21 cellular contexts compared by ENCODE assay signal in genomic region chr5:177416334-177416733, GRCh38. TPM values are rescaled to one million over a fixed set of nuclear protein-coding genes. Genes with fewer than 3 reads are reported as not detected.
DNase-seq lines count a peak whose midpoint lies in the region; ATAC-seq and TF ChIP-seq lines count a peak whose summit lies in the region.
"Had no signal": no experiment of that assay in that cellular context is flagged by ENCODE, and none has a peak within 500 bp of the region (broad histone marks: within the 10 kb centered on the region; RNA-seq: fewer than 3 reads in every experiment).

No MANE protein-coding gene starts in this region.

- WGBS in smooth muscle cell (ENCODE audit: low lambda C conversion rate), result 85% methylated on average over 6 of the region's 6 CpGs

- CTCF ChIA-PET in PC-9 (lab: Charles Lee), result interaction anchor here (0.7 kb wide), 1 partner anchor 39 kb away, joined by 6 read pairs; no protein-coding TSS in a partner anchor

- H3K9me3 Mint-ChIP-seq in mesothelial cell of epicardium, result no peaks in the 10 kb centered on the region
- H3K9me3 Mint-ChIP-seq: activated CD4-positive, alpha-beta T cell treated with anti-CD3 and anti-CD28 coated beads, Interleukin-2, amount 10 ng/mL, durations not matched to agents 7 days and 5 days; H9; memory B cell; T-cell had no signal

- no peaks in the 10 kb centered on the region for H3K9me3 ChIP-seq in PC-9 (ENCODE audit: insufficient read depth, low read depth)
- H3K9me3 ChIP-seq in smooth muscle cell (replicated peaks; ENCODE audit: low read depth), result no peaks in the 10 kb centered on the region
- H3K9me3 ChIP-seq: ovary had no signal

- H3K36me3 ChIP-seq in PC-9 (ENCODE audit: low read depth) (no peaks in the 10 kb centered on the region), smooth muscle cell (ENCODE audit: low read depth) (no peaks in the 10 kb centered on the region)
- H3K36me3 ChIP-seq: ovary had no signal

- no peak overlapping the region for H3K9ac ChIP-seq in smooth muscle cell (ENCODE audit: low read depth)

- no peaks in the 10 kb centered on the region for H3K4me1 Mint-ChIP-seq in mesothelial cell of epicardium

- no TSS peak for BruUV-seq in PC-9 (replicated peaks; lab: Mats Ljungman, UMichigan)

- H2AFZ ChIP-seq in PC-9, result no peak overlapping the region
- no peak overlapping the region for H2AFZ ChIP-seq in smooth muscle cell (ENCODE audit: low read depth)

- H3F3A ChIP-seq in PC-9 (ENCODE audit: insufficient read depth, low read depth), result no peaks in the 10 kb centered on the region
- H3F3A ChIP-seq in smooth muscle cell (ENCODE audit: low read depth), result no peaks in the 10 kb centered on the region

- H4K20me1 ChIP-seq in PC-9 (ENCODE audit: insufficient read depth) (no peaks in the 10 kb centered on the region), smooth muscle cell (ENCODE audit: low read depth) (no peaks in the 10 kb centered on the region)

- H3K36me3 Mint-ChIP-seq in mesothelial cell of epicardium, result no peaks in the 10 kb centered on the region
- H3K36me3 Mint-ChIP-seq: memory B cell, T-cell had no signal

- H3K4me1 ChIP-seq in PC-9 (replicated peaks; ENCODE audit: insufficient read depth) (0 out of 2 replicates have a peak, but pooled peaks cover 4% of the 10 kb centered on the region), smooth muscle cell (ENCODE audit: low read depth) (no peaks in the 10 kb centered on the region)

- POLR2A ChIA-PET in PC-9 (lab: Charles Lee; ENCODE audit: unreplicated experiment), result no interaction called here

- no peaks in the 10 kb centered on the region for H3K79me2 ChIP-seq in PC-9 (ENCODE audit: low read depth)
- no peaks in the 10 kb centered on the region for H3K79me2 ChIP-seq in smooth muscle cell (ENCODE audit: low read depth)

- H3K4me2 ChIP-seq in PC-9 (no peak overlapping the region), smooth muscle cell (no peak overlapping the region)

- H3K4me3 Mint-ChIP-seq in mesothelial cell of epicardium, result no peak overlapping the region
- H3K4me3 Mint-ChIP-seq: activated CD4-positive, alpha-beta T cell treated with anti-CD3 and anti-CD28 coated beads, Interleukin-2, amount 10 ng/mL, durations not matched to agents 7 days and 5 days; H9; memory B cell; T-cell had no signal

- H3K27ac ChIP-seq in PC-9 (no peak overlapping the region), smooth muscle cell (ENCODE audit: low read depth) (no peak overlapping the region)
- H3K27ac ChIP-seq: ovary had no signal

- no peaks in the 10 kb centered on the region for H3K27me3 ChIP-seq in PC-9 (ENCODE audit: insufficient read depth, low read depth)
- no peaks in the 10 kb centered on the region for H3K27me3 ChIP-seq in smooth muscle cell (ENCODE audit: low read depth)
- H3K27me3 ChIP-seq: ovary had no signal

- no peak overlapping the region for H3K27ac Mint-ChIP-seq in mesothelial cell of epicardium
- H3K27ac Mint-ChIP-seq: activated CD4-positive, alpha-beta T cell treated with anti-CD3 and anti-CD28 coated beads, Interleukin-2, amount 10 ng/mL, durations not matched to agents 7 days and 5 days; memory B cell; T-cell had no signal

- peak; percentile 91 for DNase-seq in CD1c-positive myeloid dendritic cell (ENCODE audit: extremely low spot score)
- DNase-seq in PC-9, result peak; percentile 30 to 60
- peak; percentile 23 for DNase-seq in fibroblast of peridontal ligament (ENCODE audit: extremely low read depth)
- DNase-seq in omental fat pad (ENCODE audit: low spot score), result peak; percentile 62
- DNase-seq in smooth muscle cell (lab: John Stamatoyannopoulos, UW; ENCODE audit: unreplicated experiment), result no peak
- no peak for DNase-seq in Ammon's horn (ENCODE audit: low spot score)
- DNase-seq in mesothelial cell of epicardium (ENCODE audit: low spot score in 2 of 2, unreplicated experiment in 2 of 2), result no peak
- DNase-seq: activated CD4-positive, alpha-beta T cell treated with anti-CD3 and anti-CD28 coated beads, Interleukin-2, amount 10 ng/mL, durations not matched to agents 7 days and 5 days; effector memory CD4-positive, alpha-beta T cell; EL; H9; hypothalamus; NCI-H2107; NK-92 treated with Interleukin-12 subunit alpha and Interleukin-12 subunit beta, amount 100 ng/mL, for 24 hours; stimulated activated CD8-positive, alpha-beta memory T cell treated with anti-CD3 and anti-CD28 coated beads, Interleukin-4, amount 100 ng/mL, for 48 hours; T-cell had no signal

- H3K9me2 ChIP-seq in PC-9 (ENCODE audit: insufficient read depth), result no peaks in the 10 kb centered on the region

- intact Hi-C loops in PC-9 (cut with micrococcal nuclease; ENCODE audit: unreplicated experiment), result no loop called here

- ATAC-seq in omental fat pad (ENCODE audit: low FRiP score) (peak; percentile 98), HG03432 (IDR thresholded peaks at IDR 0.05; ENCODE audit: unreplicated experiment) (no peak)

- H3K4me3 ChIP-seq in PC-9 (no peak overlapping the region), smooth muscle cell (no peak overlapping the region)
- H3K4me3 ChIP-seq: ovary had no signal

- TF ChIP-seq CTCF in PC-9 (conservative IDR thresholded peaks at IDR 0.05), result no peak
- TF ChIP-seq CTCF in omental fat pad (IDR thresholded peaks at IDR 0.05), result no peak
- TF ChIP-seq CTCF in smooth muscle cell (IDR thresholded peaks at IDR 0.05; ENCODE audit: borderline replicate concordance, insufficient read depth, poor library complexity, severe bottlenecking), result no peak
- no peak for TF ChIP-seq CTCF in mesothelial cell of epicardium (IDR thresholded peaks at IDR 0.05; ENCODE audit: unreplicated experiment)

- H3K27me3 Mint-ChIP-seq in mesothelial cell of epicardium (ENCODE audit: low read depth), result peaks cover 25% of the 10 kb centered on the region
- H3K27me3 Mint-ChIP-seq: activated CD4-positive, alpha-beta T cell treated with anti-CD3 and anti-CD28 coated beads, Interleukin-2, amount 10 ng/mL, durations not matched to agents 7 days and 5 days; memory B cell; T-cell had no signal

RNA-seq across cellular contexts. Expression of gene F12, which starts 7.0 kb away (rescaled TPM):
- total RNA-seq in PC-9 (2021) (14.5 and 17.0 TPM in 2 replicates), omental fat pad (1 to 10 TPM in 1 of 4 donors, under 1 TPM in 3; 0.38 to 3.0 (median 0.63) TPM), smooth muscle cell (1.8 and 3.6 TPM in 2 replicates), mesothelial cell of epicardium (2.1 to 2.7 TPM (median 2.3 TPM) in 3 replicates)
- polyA plus RNA-seq in smooth muscle cell, result 10.4 and 15.0 TPM in 2 replicates
- polyA plus RNA-seq: ovary had no signal

RNA-seq across cellular contexts. Expression of gene GRK6, which starts 10.1 kb away (rescaled TPM):
- 82.3 and 124 TPM in 2 replicates for total RNA-seq in PC-9 (2021)
- total RNA-seq in omental fat pad, result 10 to 100 TPM; 16.1 to 45.5 (median 27.2) TPM
- 13.3 and 20.8 TPM in 2 replicates for total RNA-seq in smooth muscle cell
- 28.5 and 33.8 TPM in 2 replicates for polyA plus RNA-seq in smooth muscle cell
- total RNA-seq in mesothelial cell of epicardium, result 44.9 to 48.2 TPM (median 45.3 TPM) in 3 replicates

RNA-seq across cellular contexts. Expression of gene PFN3, which starts 15.9 kb away (rescaled TPM):
- total RNA-seq in PC-9 (2021) (not detected in 2 replicates), omental fat pad (not detected), smooth muscle cell (not detected in 2 replicates), mesothelial cell of epicardium (not detected in 3 replicates)
- not detected in 2 replicates for polyA plus RNA-seq in smooth muscle cell
- total RNA-seq: activated CD4-positive, alpha-beta T cell treated with anti-CD3 and anti-CD28 coated beads, Interleukin-2, amount 10 ng/mL, durations not matched to agents 7 days and 5 days; aorta; H9; ovary; T-cell had no signal
- polyA plus RNA-seq: aorta, BJ, ovary had no signal

RNA-seq across cellular contexts. Expression of gene PRR7, which starts 30.3 kb away (rescaled TPM):
- 22.2 and 31.7 TPM in 2 replicates for total RNA-seq in PC-9 (2021)
- 1 to 10 TPM in 3 of 4 donors, not detected in 1; 1.6 to 2.8 (median 2.1) TPM for total RNA-seq in omental fat pad
- total RNA-seq in smooth muscle cell, result 6.5 and 6.7 TPM in 2 replicates
- polyA plus RNA-seq in smooth muscle cell, result 31.9 and 33.6 TPM in 2 replicates
- 5.3 to 5.9 TPM (median 5.7 TPM) in 3 replicates for total RNA-seq in mesothelial cell of epicardium

RNA-seq across cellular contexts. Expression of gene SLC34A1, which starts 32.1 kb away (rescaled TPM):
- 0.28 TPM in 1 of 2 replicates, not detected in the other for total RNA-seq in PC-9 (2021)
- not detected for total RNA-seq in omental fat pad
- not detected in 2 replicates for total RNA-seq in smooth muscle cell
- polyA plus RNA-seq in smooth muscle cell, result not detected in 2 replicates
- not detected in 3 replicates for total RNA-seq in mesothelial cell of epicardium
- total RNA-seq: aorta, H9, ovary had no signal
- polyA plus RNA-seq: aorta, BJ, ovary had no signal

Comparison
In these comparisons a context has a peak if more than half of its experiments do, and no peak if none do; other contexts are left out.
1. DNase-seq: peak in CD1c-positive myeloid dendritic cell (single experiment), PC-9 (2 of 2), fibroblast of peridontal ligament (single experiment) and omental fat pad (single experiment); none in smooth muscle cell (single experiment), Ammon's horn (single experiment) and mesothelial cell of epicardium (0 of 2).